ENCODE assay signal across 1 cellular context in genomic region chr2:151049746-151050145, GRCh38.
A peak's percentile ranks its signal among the peaks of the same experiment; 100 is the strongest.
TF ChIP-seq lines count a peak whose summit lies in the region.

No MANE protein-coding gene starts in this region.

TF ChIP-seq in liver, 16 proteins besides CTCF, POLR2A, EP300 and RAD21 (continued from another document):
- TF ChIP-seq SP1 (IDR thresholded peaks at IDR 0.05): peak; percentile 61
- no peak for TF ChIP-seq FOXA2 (IDR thresholded peaks at IDR 0.05)
